In the genomic region with DNA sequence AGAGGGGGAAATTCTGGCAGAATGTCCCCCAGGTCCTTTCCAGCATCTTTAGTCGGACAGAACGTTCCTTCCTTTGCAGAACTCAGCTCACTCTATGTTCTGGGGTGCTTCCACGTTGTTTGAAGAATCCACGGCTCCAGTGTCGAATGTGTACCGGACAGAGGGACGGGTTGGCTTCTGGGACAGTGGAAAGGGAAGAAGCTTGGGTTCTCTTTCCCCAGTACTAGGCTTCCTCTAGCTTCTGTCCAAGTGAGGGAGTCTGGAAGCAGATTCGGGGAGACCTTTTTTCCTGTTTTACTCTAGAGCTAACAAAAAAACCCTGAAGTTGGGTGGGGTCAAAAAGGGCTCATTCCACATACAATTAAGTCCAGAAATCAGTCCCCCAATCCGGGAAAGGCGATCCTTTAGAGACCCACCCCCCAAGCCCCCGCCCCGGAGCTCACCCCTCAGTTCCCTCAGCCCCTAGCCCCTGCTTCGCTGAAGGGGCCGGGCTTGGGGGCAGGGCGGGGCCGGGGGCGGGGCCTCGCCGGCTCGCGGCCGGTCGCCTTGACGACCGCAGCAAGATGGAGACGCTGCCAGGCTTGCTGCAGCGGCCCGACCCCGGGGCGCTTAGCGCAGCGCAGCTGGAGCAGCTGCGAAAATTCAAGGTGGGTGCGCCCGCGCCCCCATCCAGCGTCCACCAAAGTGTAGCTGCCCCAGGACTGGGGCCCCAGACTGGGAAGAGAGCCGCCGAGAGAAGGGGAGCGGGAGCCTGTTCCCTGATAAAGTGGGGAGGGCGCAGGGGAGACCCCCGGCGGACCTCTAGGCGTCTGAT, we compare ENCODE assay signal across 9 cellular contexts. TPM values are rescaled to one million over a fixed set of nuclear protein-coding genes. Genes with fewer than 3 reads are reported as not detected.
A peak's percentile ranks its signal among the peaks of the same experiment; 100 is the strongest.
DNase-seq lines count a peak whose midpoint lies in the region; ATAC-seq, FAIRE-seq and TF ChIP-seq lines count a peak whose summit lies in the region.
"Had no signal": no experiment of that assay in that cellular context is flagged by ENCODE, and none has a peak within 500 bp of the region (broad histone marks: within the 10 kb centered on the region; RNA-seq: fewer than 3 reads in every experiment).

A gene with protein sequence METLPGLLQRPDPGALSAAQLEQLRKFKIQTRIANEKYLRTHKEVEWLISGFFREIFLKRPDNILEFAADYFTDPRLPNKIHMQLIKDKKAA (plus strand): TSS at position 549 of the 814 bp plus-strand sequence. CDS start 15 bp downstream, at position 564.

- H3K4me1 ChIP-seq in endothelial cell of umbilical vein (ENCODE audit: control insufficient read depth, extremely low read depth, insufficient read depth, low read length) (peaks cover 4% of the 10 kb centered on the region), suprapubic skin (peaks cover 33% of the 10 kb centered on the region)

- H3K4me1 Mint-ChIP-seq in activated CD4-positive, alpha-beta T cell treated with anti-CD3 and anti-CD28 coated beads, Interleukin-2, amount 10 ng/mL, durations not matched to agents 24 days and 14 days = peaks cover 24% of the 10 kb centered on the region

- H3K27ac Mint-ChIP-seq in activated CD4-positive, alpha-beta T cell treated with anti-CD3 and anti-CD28 coated beads, Interleukin-2, amount 10 ng/mL, durations not matched to agents 24 days and 14 days = no peak within 1 kb of the TSS

- BruUV-seq in endothelial cell of umbilical vein (replicated peaks; lab: Mats Ljungman, UMichigan) = no TSS peak

- ATAC-seq in GM18868 (IDR thresholded peaks at IDR 0.05; ENCODE audit: unreplicated experiment) = no peak

- TF ChIP-seq CTCF in endothelial cell of umbilical vein (IDR thresholded peaks at IDR 0.05; ENCODE audit: extremely low read depth in 1 of 2, insufficient read depth in 1 of 2, low read depth in 1 of 2, low read length in 2 of 2) (no peak), suprapubic skin (IDR thresholded peaks at IDR 0.05) (no peak)

- H3K9me3 ChIP-seq in endothelial cell of umbilical vein (replicated peaks; ENCODE audit: control insufficient read depth, insufficient read depth, low read length) = no peaks in the 10 kb centered on the region
- H3K9me3 ChIP-seq in suprapubic skin = no peaks in the 10 kb centered on the region

- dilution Hi-C loops in endothelial cell of umbilical vein (cut with MboI; ENCODE audit: extremely low pct_ligation_motif_present, low sequenced_read_pairs) = no loop called here

- H3K4me3 ChIP-seq in endothelial cell of umbilical vein (replicated peaks in 1 of 3; ENCODE audit: insufficient read depth in 1 of 3, low read depth in 1 of 3, low read length in 3 of 3) = peak within 1 kb of the TSS in 1 of 3 experiments; percentile 16
- H3K4me3 ChIP-seq in suprapubic skin = peak within 1 kb of the TSS; percentile 43

- TF ChIP-seq POLR2A in endothelial cell of umbilical vein (IDR thresholded peaks at IDR 0.05; ENCODE audit: low read depth, low read length) (no peak), suprapubic skin (IDR thresholded peaks at IDR 0.05) (no peak)

- H3K9me3 Mint-ChIP-seq in activated CD4-positive, alpha-beta T cell treated with anti-CD3 and anti-CD28 coated beads, Interleukin-2, amount 10 ng/mL, durations not matched to agents 24 days and 14 days = no peaks in the 10 kb centered on the region

- no peak for FAIRE-seq in HTR-8/SVneo (lab: Jason Lieb, UNC)
- no peak for FAIRE-seq in endothelial cell of umbilical vein (lab: Jason Lieb, UNC)

- H3K27ac ChIP-seq in endothelial cell of umbilical vein (ENCODE audit: insufficient read depth, low read depth, low read length) (no peak within 1 kb of the TSS), suprapubic skin (peak within 1 kb of the TSS; percentile 3)

- H3K27me3 ChIP-seq in endothelial cell of umbilical vein (ENCODE audit: control insufficient read depth in 2 of 2, insufficient read depth in 2 of 2, low read length in 2 of 2) (peaks cover 56 to 73% of the 10 kb centered on the region in 2 experiments), suprapubic skin (peaks cover 22% of the 10 kb centered on the region)

- no peak for TF ChIP-seq EP300 in suprapubic skin (IDR thresholded peaks at IDR 0.05)

- DNase-seq in DMS53 (lab: John Stamatoyannopoulos, UW) (peak; percentile 66), DMS53 treated with DMSO at 0.1 percent for 48 hours (lab: John Stamatoyannopoulos, UW; ENCODE audit: unreplicated experiment) (no peak), HTR-8/SVneo (ENCODE audit: insufficient read length, low spot score) (peak; percentile 28), endothelial cell of umbilical vein (ENCODE audit: low read depth, low spot score) (no peak), myocyte (ENCODE audit: low read depth) (peak; percentile 22), suprapubic skin (ENCODE audit: low spot score in 2 of 2) (no peak)
- DNase-seq in activated CD4-positive, alpha-beta T cell treated with anti-CD3 and anti-CD28 coated beads, Interleukin-2, amount 10 ng/mL, durations not matched to agents 24 days and 14 days = peak; percentile 82

- CTCF ChIA-PET in endothelial cell of umbilical vein (lab: Charles Lee) = interaction anchor here (1.4 to 2.3 kb wide), 5 partner anchors 12 to 101 kb away, joined by 4 to 6 read pairs (median 5); no protein-coding TSS in a partner anchor

- intact Hi-C loops in activated CD4-positive, alpha-beta T cell treated with anti-CD3 and anti-CD28 coated beads, Interleukin-2, amount 10 ng/mL, durations not matched to agents 24 days and 14 days (cut with micrococcal nuclease) = loop anchor here (1.0 to 5.0 kb wide), 2 partner anchors 69 to 279 kb away; a partner anchor contains a TSS
- intact Hi-C loops in endothelial cell of umbilical vein (cut with micrococcal nuclease) = no loop called here

- peaks cover 78% of the 10 kb centered on the region for H3K27me3 Mint-ChIP-seq in activated CD4-positive, alpha-beta T cell treated with anti-CD3 and anti-CD28 coated beads, Interleukin-2, amount 10 ng/mL, durations not matched to agents 24 days and 14 days

- H3K4me3 Mint-ChIP-seq in activated CD4-positive, alpha-beta T cell treated with anti-CD3 and anti-CD28 coated beads, Interleukin-2, amount 10 ng/mL, durations not matched to agents 24 days and 14 days = peak within 1 kb of the TSS; percentile 85

- H3K9me1 ChIP-seq in endothelial cell of umbilical vein (replicated peaks; ENCODE audit: control insufficient read depth, extremely low read depth, insufficient read depth, low read length) = no peaks in the 10 kb centered on the region

- WGBS in suprapubic skin = 10% methylated on average over 25 of the region's 44 CpGs

- no peaks in the 10 kb centered on the region for H3K79me2 ChIP-seq in endothelial cell of umbilical vein (ENCODE audit: control insufficient read depth, insufficient read depth, low read length)

- peak within 1 kb of the TSS; percentile 34 for H2AFZ ChIP-seq in endothelial cell of umbilical vein (ENCODE audit: low read depth, low read length)

- POLR2A ChIA-PET in endothelial cell of umbilical vein (lab: Charles Lee) = no interaction called here

- H3K9ac ChIP-seq in endothelial cell of umbilical vein (replicated peaks; ENCODE audit: extremely low read depth, insufficient read depth, low read length) = no peak within 1 kb of the TSS

- H4K20me1 ChIP-seq in endothelial cell of umbilical vein (replicated peaks; ENCODE audit: control insufficient read depth, extremely low read depth, insufficient read depth, low read length) = no peaks in the 10 kb centered on the region

- no peaks in the 10 kb centered on the region for H3K36me3 ChIP-seq in endothelial cell of umbilical vein (ENCODE audit: control insufficient read depth in 2 of 2, extremely low read depth in 1 of 2, insufficient read depth in 2 of 2, low read length in 2 of 2)
- no peaks in the 10 kb centered on the region for H3K36me3 ChIP-seq in suprapubic skin

- H3K36me3 Mint-ChIP-seq in activated CD4-positive, alpha-beta T cell treated with anti-CD3 and anti-CD28 coated beads, Interleukin-2, amount 10 ng/mL, durations not matched to agents 24 days and 14 days (ENCODE audit: low read depth) = no peaks in the 10 kb centered on the region

- H3K4me2 ChIP-seq in endothelial cell of umbilical vein (ENCODE audit: insufficient read depth, low read length) = peak within 1 kb of the TSS; percentile 43

TF ChIP-seq in endothelial cell of umbilical vein, 7 proteins besides CTCF, POLR2A, EP300 and RAD21:
- TF ChIP-seq MYC (IDR thresholded peaks at IDR 0.05; ENCODE audit: low read depth, low read length) = no peak
- TF ChIP-seq EZH2 (IDR thresholded peaks at IDR 0.05; ENCODE audit: borderline replicate concordance, low read depth, low read length, severe bottlenecking) = no peak
- no peak for TF ChIP-seq GATA2 (IDR thresholded peaks at IDR 0.05; ENCODE audit: insufficient read depth, insufficient read length, low read depth, low read length)
- no peak for TF ChIP-seq FOS (IDR thresholded peaks at IDR 0.05; ENCODE audit: borderline replicate concordance, insufficient read depth, low read length)
- TF ChIP-seq, protein P1, sequence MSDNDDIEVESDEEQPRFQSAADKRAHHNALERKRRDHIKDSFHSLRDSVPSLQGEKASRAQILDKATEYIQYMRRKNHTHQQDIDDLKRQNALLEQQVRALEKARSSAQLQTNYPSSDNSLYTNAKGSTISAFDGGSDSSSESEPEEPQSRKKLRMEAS (IDR thresholded peaks at IDR 0.05; ENCODE audit: insufficient read depth, insufficient read length) = no peak
- no peak for TF ChIP-seq JUN (IDR thresholded peaks at IDR 0.05; ENCODE audit: borderline replicate concordance, insufficient read depth, insufficient read length, low read depth)
- TF ChIP-seq POLR2AphosphoS5 (IDR thresholded peaks at IDR 0.05; ENCODE audit: insufficient read depth, low read depth, low read length) = no peak
TF ChIP-seq in endothelial cell of umbilical vein: peak in this region for 0.

RNA-seq across cellular contexts. Expression of the gene that starts here (rescaled TPM):
- not detected in 2 replicates for total RNA-seq in activated CD4-positive, alpha-beta T cell treated with anti-CD3 and anti-CD28 coated beads, Interleukin-2, amount 10 ng/mL, durations not matched to agents 24 days and 14 days
- not detected in 2 replicates for total RNA-seq in endothelial cell of umbilical vein
- polyA plus RNA-seq in endothelial cell of umbilical vein = not detected in 2 replicates
- not detected in 2 replicates for polyA plus RNA-seq in endothelial cell of umbilical vein (2011; cell fraction: cytosol; rRNA removed)
- not detected in 2 replicates for polyA plus RNA-seq in endothelial cell of umbilical vein (2011; cell fraction: nucleus; rRNA removed)
- polyA plus RNA-seq in endothelial cell of umbilical vein (2012) = not detected in 2 replicates
- not detected in 2 replicates for polyA minus RNA-seq in endothelial cell of umbilical vein
- polyA minus RNA-seq in endothelial cell of umbilical vein (2011; cell fraction: cytosol; rRNA and poly(A)+ RNA removed) = not detected
- not detected in 2 replicates for polyA minus RNA-seq in endothelial cell of umbilical vein (2011; cell fraction: nucleus; rRNA and poly(A)+ RNA removed)
- total RNA-seq in myocyte = not detected in 2 replicates
- polyA plus RNA-seq in myocyte (2012) = 2.5 TPM
- total RNA-seq in suprapubic skin = not detected
- polyA plus RNA-seq: adipose tissue had no signal

Comparison
In these comparisons a context has a peak if more than half of its experiments do, and no peak if none do; other contexts are left out.
1. DNase-seq: peak in DMS53 (single experiment), HTR-8/SVneo (single experiment) and myocyte (single experiment); none in DMS53 treated with DMSO at 0.1 percent for 48 hours (single experiment), endothelial cell of umbilical vein (single experiment) and suprapubic skin (0 of 2).
2. Peak in DNase-seq in activated CD4-positive, alpha-beta T cell treated with anti-CD3 and anti-CD28 coated beads, Interleukin-2, amount 10 ng/mL, durations not matched to agents 24 days and 14 days; RNA of the gene not detected or under 1 TPM.